In the genomic region with DNA sequence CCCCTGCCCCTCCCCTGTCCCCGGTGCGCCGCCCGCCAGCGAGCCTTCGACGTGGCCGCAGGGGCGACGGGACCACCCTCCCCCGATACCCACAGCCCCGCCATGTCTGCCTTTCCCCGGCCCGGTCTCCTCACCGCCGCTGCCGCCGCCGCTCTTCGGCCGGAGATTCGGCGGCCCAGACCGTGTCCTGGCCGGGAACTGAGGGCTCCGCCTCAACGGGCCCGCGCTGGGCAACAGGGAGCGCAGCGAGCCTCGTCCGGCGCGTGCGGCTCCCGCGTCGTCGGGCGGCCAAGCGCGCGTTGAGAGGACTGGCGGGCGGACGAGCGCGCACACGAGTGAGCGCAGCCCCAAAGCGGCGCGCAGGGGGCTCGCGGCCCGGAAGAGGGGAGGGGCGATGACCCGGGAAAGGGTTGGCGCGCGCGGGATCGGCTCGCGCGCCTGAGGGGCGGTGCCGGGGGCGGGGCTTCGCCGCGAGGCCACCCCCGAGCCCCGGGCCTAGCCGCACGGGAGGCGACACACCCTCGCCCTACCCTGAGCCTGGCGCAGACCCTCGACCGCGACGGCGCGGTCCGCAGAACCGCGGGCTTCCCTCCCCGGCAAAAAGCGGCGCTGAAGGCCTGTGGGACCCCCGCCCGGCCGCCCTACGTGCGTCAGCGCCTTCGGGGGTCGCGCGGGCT, we compare ENCODE assay signal across 8 cellular contexts. TPM values are rescaled to one million over a fixed set of nuclear protein-coding genes. Genes with fewer than 3 reads are reported as not detected.
A peak's percentile ranks its signal among the peaks of the same experiment; 100 is the strongest.
DNase-seq lines count a peak whose midpoint lies in the region; ATAC-seq, FAIRE-seq and TF ChIP-seq lines count a peak whose summit lies in the region.

A gene with protein sequence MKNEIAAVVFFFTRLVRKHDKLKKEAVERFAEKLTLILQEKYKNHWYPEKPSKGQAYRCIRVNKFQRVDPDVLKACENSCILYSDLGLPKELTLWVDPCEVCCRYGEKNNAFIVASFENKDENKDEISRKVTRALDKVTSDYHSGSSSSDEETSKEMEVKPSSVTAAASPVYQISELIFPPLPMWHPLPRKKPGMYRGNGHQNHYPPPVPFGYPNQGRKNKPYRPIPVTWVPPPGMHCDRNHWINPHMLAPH (minus strand): TSS at position 337 of the 677 bp plus-strand sequence. CDS start 3,757 bp downstream, outside the sequence.

- CTCF ChIA-PET in CD4-positive, alpha-beta memory T cell (lab: Charles Lee; ENCODE audit: partially characterized antibody): no interaction called here
- CTCF ChIA-PET in endothelial cell of umbilical vein (lab: Charles Lee): interaction anchor here (2.5 to 2.7 kb wide), 3 partner anchors 27 to 226 kb away, joined by 9 to 25 read pairs (median 14); no protein-coding TSS in a partner anchor

- peak within 1 kb of the TSS; percentile 92 for H2AFZ ChIP-seq in endothelial cell of umbilical vein (ENCODE audit: low read depth, low read length)

- H3K27ac ChIP-seq in CD4-positive, alpha-beta memory T cell (ENCODE audit: low read depth, low read length): peak within 1 kb of the TSS; percentile 84
- peak within 1 kb of the TSS; percentile 97 for H3K27ac ChIP-seq in endothelial cell of umbilical vein (ENCODE audit: insufficient read depth, low read depth, low read length)

- H3K9ac ChIP-seq in endothelial cell of umbilical vein (replicated peaks; ENCODE audit: extremely low read depth, insufficient read depth, low read length): peak within 1 kb of the TSS; percentile 99

- peak; percentile 66 to 84 (median 82) for DNase-seq in CD4-positive, alpha-beta memory T cell
- DNase-seq in NOMO-1 treated with dmso at 0.1 percent for 144 hours (lab: John Stamatoyannopoulos, UW; ENCODE audit: unreplicated experiment): peak; percentile 70
- DNase-seq in activated CD8-positive, alpha-beta memory T cell treated with anti-CD3 and anti-CD28 coated beads, Interleukin-2, amount 50 U/mL, for 24 hours (ENCODE audit: extremely low read depth): peak; percentile 31
- peak; percentile 67 for DNase-seq in endothelial cell of umbilical vein (ENCODE audit: low read depth, low spot score)
- peak; percentile 54 for DNase-seq in middle frontal gyrus (ENCODE audit: extremely low spot score, low spot score)
- DNase-seq in stimulated activated CD8-positive, alpha-beta memory T cell treated with anti-CD3 and anti-CD28 coated beads, Interleukin-2, amount 100 ng/mL, for 1 hour (ENCODE audit: low read depth in 2 of 2): peak; percentile 70 to 75

- no peaks in the 10 kb centered on the region for H3K9me1 ChIP-seq in endothelial cell of umbilical vein (replicated peaks; ENCODE audit: control insufficient read depth, extremely low read depth, insufficient read depth, low read length)

- peaks cover 6 to 21% of the 10 kb centered on the region in 2 donors for H3K36me3 Mint-ChIP-seq in CD4-positive, alpha-beta memory T cell

- dilution Hi-C loops in endothelial cell of umbilical vein (cut with MboI; ENCODE audit: extremely low pct_ligation_motif_present, low sequenced_read_pairs): no loop called here

- TF ChIP-seq POLR2A in endothelial cell of umbilical vein (IDR thresholded peaks at IDR 0.05; ENCODE audit: low read depth, low read length): peak; percentile 74

- H3K4me2 ChIP-seq in endothelial cell of umbilical vein (ENCODE audit: insufficient read depth, low read length): peak within 1 kb of the TSS; percentile 96

- BruUV-seq in endothelial cell of umbilical vein (replicated peaks; lab: Mats Ljungman, UMichigan): no TSS peak

- H4K20me1 ChIP-seq in endothelial cell of umbilical vein (replicated peaks; ENCODE audit: control insufficient read depth, extremely low read depth, insufficient read depth, low read length): no peaks in the 10 kb centered on the region

- no peaks in the 10 kb centered on the region for H3K27me3 Mint-ChIP-seq in CD4-positive, alpha-beta memory T cell

- POLR2A ChIA-PET in CD4-positive, alpha-beta memory T cell (lab: Charles Lee; ENCODE audit: partially characterized antibody): interaction anchor here (0.9 to 3.2 kb wide), 8 partner anchors 8 to 207 kb away, joined by 3 to 15 read pairs (median 6); a partner anchor contains a TSS
- POLR2A ChIA-PET in endothelial cell of umbilical vein (lab: Charles Lee): no interaction called here

- peak within 1 kb of the TSS; percentile 91 to 99 (median 95) for H3K4me3 Mint-ChIP-seq in CD4-positive, alpha-beta memory T cell

- H3K36me3 ChIP-seq in CD4-positive, alpha-beta memory T cell (ENCODE audit: insufficient read depth, low read length): no peaks in the 10 kb centered on the region
- H3K36me3 ChIP-seq in endothelial cell of umbilical vein (ENCODE audit: control insufficient read depth in 2 of 2, extremely low read depth in 1 of 2, insufficient read depth in 2 of 2, low read length in 2 of 2): peaks cover 4 to 6% of the 10 kb centered on the region in 2 experiments

- TF ChIP-seq CTCF in endothelial cell of umbilical vein (IDR thresholded peaks at IDR 0.05; ENCODE audit: extremely low read depth in 1 of 2, insufficient read depth in 1 of 2, low read depth in 1 of 2, low read length in 2 of 2): no peak

- H3K27me3 ChIP-seq in CD4-positive, alpha-beta memory T cell (ENCODE audit: insufficient read depth, low read length): no peaks in the 10 kb centered on the region
- H3K27me3 ChIP-seq in endothelial cell of umbilical vein (ENCODE audit: control insufficient read depth in 2 of 2, insufficient read depth in 2 of 2, low read length in 2 of 2): peaks cover 0 to 3% of the 10 kb centered on the region in 2 experiments

- FAIRE-seq in endothelial cell of umbilical vein (lab: Jason Lieb, UNC): peak; percentile 61

- peaks cover 46% of the 10 kb centered on the region for H3K79me2 ChIP-seq in endothelial cell of umbilical vein (ENCODE audit: control insufficient read depth, insufficient read depth, low read length)

- H3K4me1 Mint-ChIP-seq in CD4-positive, alpha-beta memory T cell: peaks cover 14 to 44% (median 22%) of the 10 kb centered on the region in 4 donors

- H3K9me3 Mint-ChIP-seq in CD4-positive, alpha-beta memory T cell: no peaks in the 10 kb centered on the region

- peak; percentile 67 for ATAC-seq in GM19351 (IDR thresholded peaks at IDR 0.05; ENCODE audit: unreplicated experiment)
- peak; percentile 80 for ATAC-seq in HG03469 (IDR thresholded peaks at IDR 0.05; ENCODE audit: unreplicated experiment)

- no peaks in the 10 kb centered on the region for H3K9me3 ChIP-seq in CD4-positive, alpha-beta memory T cell (ENCODE audit: control insufficient read depth in 1 of 2, low read length in 2 of 2)
- H3K9me3 ChIP-seq in endothelial cell of umbilical vein (replicated peaks; ENCODE audit: control insufficient read depth, insufficient read depth, low read length): no peaks in the 10 kb centered on the region

- peak within 1 kb of the TSS; percentile 87 to 97 for H3K4me3 ChIP-seq in CD4-positive, alpha-beta memory T cell (ENCODE audit: low read length in 2 of 2)
- peak within 1 kb of the TSS; percentile 76 to 94 (median 93) for H3K4me3 ChIP-seq in endothelial cell of umbilical vein (replicated peaks in 1 of 3; ENCODE audit: insufficient read depth in 1 of 3, low read depth in 1 of 3, low read length in 3 of 3)

- intact Hi-C loops in CD4-positive, alpha-beta memory T cell (cut with micrococcal nuclease): loop anchor here (5.0 kb wide), 3 partner anchors 170 to 1880 kb away; no protein-coding TSS in a partner anchor
- intact Hi-C loops in endothelial cell of umbilical vein (cut with micrococcal nuclease): loop anchor here (2.0 to 5.0 kb wide), 2 partner anchors 206 to 1950 kb away; a partner anchor contains a TSS

- peaks cover 19% of the 10 kb centered on the region for H3K4me1 ChIP-seq in CD4-positive, alpha-beta memory T cell (ENCODE audit: insufficient read depth, low read length)
- H3K4me1 ChIP-seq in endothelial cell of umbilical vein (ENCODE audit: control insufficient read depth, extremely low read depth, insufficient read depth, low read length): peaks cover 10% of the 10 kb centered on the region

- H3K27ac Mint-ChIP-seq in CD4-positive, alpha-beta memory T cell: peak within 1 kb of the TSS; percentile 95 to 100 (median 99)

TF ChIP-seq in endothelial cell of umbilical vein, 7 proteins besides CTCF, POLR2A, EP300 and RAD21:
- TF ChIP-seq POLR2AphosphoS5 (IDR thresholded peaks at IDR 0.05; ENCODE audit: insufficient read depth, low read depth, low read length): peak; percentile 65
- no peak for TF ChIP-seq JUN (IDR thresholded peaks at IDR 0.05; ENCODE audit: borderline replicate concordance, insufficient read depth, insufficient read length, low read depth)
- TF ChIP-seq, protein P1, sequence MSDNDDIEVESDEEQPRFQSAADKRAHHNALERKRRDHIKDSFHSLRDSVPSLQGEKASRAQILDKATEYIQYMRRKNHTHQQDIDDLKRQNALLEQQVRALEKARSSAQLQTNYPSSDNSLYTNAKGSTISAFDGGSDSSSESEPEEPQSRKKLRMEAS (IDR thresholded peaks at IDR 0.05; ENCODE audit: insufficient read depth, insufficient read length): no peak
- no peak for TF ChIP-seq EZH2 (IDR thresholded peaks at IDR 0.05; ENCODE audit: borderline replicate concordance, low read depth, low read length, severe bottlenecking)

RNA-seq across cellular contexts. Expression of the gene that starts here (rescaled TPM):
- total RNA-seq in CD4-positive, alpha-beta memory T cell: 10 to 100 TPM; 19.2 to 20.6 TPM
- 10 to 100 TPM in 1 of 2 donors, 1 to 10 TPM in 1; 9.7 to 12.6 TPM for polyA plus RNA-seq in CD4-positive, alpha-beta memory T cell
- total RNA-seq in endothelial cell of umbilical vein: 35.5 and 37.2 TPM in 2 replicates
- 15.9 and 18.1 TPM in 2 replicates for polyA plus RNA-seq in endothelial cell of umbilical vein
- 29.3 and 30.5 TPM in 2 replicates for polyA plus RNA-seq in endothelial cell of umbilical vein (2011; cell fraction: cytosol; rRNA removed)
- 43.3 and 49.2 TPM in 2 replicates for polyA plus RNA-seq in endothelial cell of umbilical vein (2011; cell fraction: nucleus; rRNA removed)
- 36.0 and 38.6 TPM in 2 replicates for polyA plus RNA-seq in endothelial cell of umbilical vein (2012)
- polyA minus RNA-seq in endothelial cell of umbilical vein: 8.0 and 9.4 TPM in 2 replicates
- 17.9 TPM for polyA minus RNA-seq in endothelial cell of umbilical vein (2011; cell fraction: cytosol; rRNA and poly(A)+ RNA removed)
- polyA minus RNA-seq in endothelial cell of umbilical vein (2011; cell fraction: nucleus; rRNA and poly(A)+ RNA removed): 34.7 and 37.9 TPM in 2 replicates

Comparison
In these comparisons a context has a peak if more than half of its experiments do, and no peak if none do; other contexts are left out.
1. Peak in every context shown above with its lines: DNase-seq, ATAC-seq, H3K4me3 ChIP-seq and H3K27ac ChIP-seq.
2. DNase-seq: peak in every context shown above with its lines; median percentile 82 in CD4-positive, alpha-beta memory T cell; 72 in stimulated activated CD8-positive, alpha-beta memory T cell treated with anti-CD3 and anti-CD28 coated beads, Interleukin-2, amount 100 ng/mL, for 1 hour; 70 in NOMO-1 treated with dmso at 0.1 percent for 144 hours; 67 in endothelial cell of umbilical vein; 54 in middle frontal gyrus; 31 in activated CD8-positive, alpha-beta memory T cell treated with anti-CD3 and anti-CD28 coated beads, Interleukin-2, amount 50 U/mL, for 24 hours.